ENCODE assay signal across 8 cellular contexts in the genomic region with DNA sequence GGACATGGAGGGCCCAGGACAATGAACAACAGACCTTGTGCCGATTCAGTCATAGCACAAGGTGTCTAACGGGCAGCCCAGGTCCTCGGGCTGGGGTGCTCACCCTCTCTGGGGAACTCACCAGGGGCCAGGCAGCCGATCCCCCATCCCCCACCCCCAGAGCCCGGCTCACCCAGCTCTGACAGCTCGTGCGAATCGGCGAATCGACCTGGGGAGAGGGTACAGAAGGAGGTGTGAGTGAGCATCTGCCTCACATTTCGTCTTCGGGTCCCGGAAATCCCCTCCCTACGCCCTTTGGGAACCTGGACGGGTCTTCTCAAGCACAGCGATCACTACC. TPM values are rescaled to one million over a fixed set of nuclear protein-coding genes. Genes with fewer than 3 reads are reported as not detected.
DNase-seq lines count a peak whose midpoint lies in the region; ATAC-seq, FAIRE-seq and TF ChIP-seq lines count a peak whose summit lies in the region.

No MANE protein-coding gene starts in this region.

- no peak overlapping the region for H4K5ac ChIP-seq in mesendoderm (ENCODE audit: low read length)

- peak overlapping the region; percentile 4 for H3K4ac ChIP-seq in mesendoderm (ENCODE audit: low read depth, low read length)

- H3K9me3 ChIP-seq in body of pancreas = no peaks in the 10 kb centered on the region

- H3K4me3 Mint-ChIP-seq in CD14-positive monocyte = peak overlapping the region; percentile 97 to 98

- H3K4me1 ChIP-seq in body of pancreas (peaks cover 47% of the 10 kb centered on the region), mesendoderm (ENCODE audit: control insufficient read depth, low read depth, low read length) (peaks cover 1% of the 10 kb centered on the region)

- H3K4me3 ChIP-seq in body of pancreas = peak overlapping the region; percentile 82 to 91
- H3K4me3 ChIP-seq in mesendoderm (ENCODE audit: low read length) = peak overlapping the region; percentile 60

- peak overlapping the region; percentile 96 to 99 (median 98) for H3K27ac Mint-ChIP-seq in CD14-positive monocyte

- H2BK5ac ChIP-seq in mesendoderm (ENCODE audit: low read length) = no peak overlapping the region

- 4 to 5% methylated on average over 7 to 15 of the region's 16 CpGs for WGBS in body of pancreas, 2 donors
- no CpG with 5 or more reads among the region's 16 CpGs for WGBS in mesendoderm (ENCODE audit: extremely low coverage, insufficient coverage, low lambda C conversion rate)

- H2BK120ac ChIP-seq in mesendoderm (ENCODE audit: low read depth, low read length) = no peak overlapping the region

- H3K4me1 Mint-ChIP-seq in CD14-positive monocyte = peaks cover 29% of the 10 kb centered on the region

- H3K27ac ChIP-seq in body of pancreas (peak overlapping the region; percentile 93 to 97 (median 96)), mesendoderm (ENCODE audit: low read depth, low read length) (peak overlapping the region; percentile 69)

- no peak for FAIRE-seq in frontal cortex (lab: Jason Lieb, UNC)

- H3K9ac ChIP-seq in mesendoderm (ENCODE audit: low read length) = peak overlapping the region; percentile 72

- no peak overlapping the region for H2AK5ac ChIP-seq in mesendoderm (ENCODE audit: low read length)

- H3K36me3 Mint-ChIP-seq in CD14-positive monocyte = peaks cover 36 to 40% of the 10 kb centered on the region in 2 donors

- TF ChIP-seq POLR2A in body of pancreas (IDR thresholded peaks at IDR 0.05) = no peak

- no peak overlapping the region for H4K8ac ChIP-seq in mesendoderm (ENCODE audit: low read depth, low read length)

- H3K36me3 ChIP-seq in body of pancreas (replicated peaks in 1 of 2; ENCODE audit: insufficient read depth in 1 of 2, low read depth in 2 of 2) (peaks cover 12 to 20% of the 10 kb centered on the region in 2 donors), mesendoderm (ENCODE audit: control insufficient read depth, insufficient read depth, low read length) (peaks cover 3% of the 10 kb centered on the region)

- H3K9me3 Mint-ChIP-seq in CD14-positive monocyte = peaks cover 0 to 6% (median 0%) of the 10 kb centered on the region in 7 donors

- DNase-seq in CD14-positive monocyte (ENCODE audit: low spot score) (no peak), body of pancreas (no peak), mesendoderm (no peak), frontal cortex (ENCODE audit: low spot score in 2 of 2) (no peak), globus pallidus (ENCODE audit: low spot score) (no peak), NCI-H2081 (lab: John Stamatoyannopoulos, UW) (no peak)

- no peak overlapping the region for H2BK15ac ChIP-seq in mesendoderm (replicated peaks; ENCODE audit: low read depth)

- peaks cover 7 to 16% (median 14%) of the 10 kb centered on the region in 3 donors for H3K27me3 Mint-ChIP-seq in CD14-positive monocyte (ENCODE audit: low read depth in 3 of 3)

- H3K27me3 ChIP-seq in body of pancreas (no peaks in the 10 kb centered on the region), mesendoderm (ENCODE audit: insufficient read depth, low read length, poor library complexity) (no peaks in the 10 kb centered on the region)

- H3K79me1 ChIP-seq in mesendoderm (ENCODE audit: low read length) = no peaks in the 10 kb centered on the region

- no peaks in the 10 kb centered on the region for H3K79me2 ChIP-seq in mesendoderm (ENCODE audit: control insufficient read depth, insufficient read depth, low read length)

- no peak for TF ChIP-seq CTCF in CD14-positive monocyte (IDR thresholded peaks at IDR 0.05)
- no peak for TF ChIP-seq CTCF in body of pancreas (IDR thresholded peaks at IDR 0.05)

- intact Hi-C loops in CD14-positive monocyte (cut with micrococcal nuclease) (loop anchor here (5.0 to 10.0 kb wide), 2 partner anchors 70 to 698 kb away; partner anchors contain the start of genes CRY2 (in 2 of the 2), ATG13 (in 1 of the 2) and HARBI1 (in 1 of the 2)), body of pancreas (cut with DNase I) (no loop called here)

- H3K56ac ChIP-seq in mesendoderm (ENCODE audit: low read length) = peak overlapping the region; percentile 81

- no peak overlapping the region for H3K18ac ChIP-seq in mesendoderm (ENCODE audit: low read length)

- ATAC-seq in HG02973 (IDR thresholded peaks at IDR 0.05; ENCODE audit: unreplicated experiment) = peak; percentile 4
- ATAC-seq in body of pancreas = no peak
- ATAC-seq in HG03442 (IDR thresholded peaks at IDR 0.05; ENCODE audit: unreplicated experiment) = no peak

- H3K4me2 ChIP-seq in mesendoderm (ENCODE audit: low read length) = peak overlapping the region; percentile 52

- no peak overlapping the region for H3K23ac ChIP-seq in mesendoderm (ENCODE audit: low read length)

RNA-seq across cellular contexts. Expression of gene PEX16, which starts 0.4 kb away (rescaled TPM):
- 10 to 100 TPM; 33.8 to 35.1 TPM for polyA plus RNA-seq in CD14-positive monocyte
- total RNA-seq in body of pancreas (10 to 100 TPM; 29.1 to 41.5 TPM), frontal cortex (25.3 TPM)
- polyA plus RNA-seq in mesendoderm (2013, experiment 1 of 2) = 13.3 TPM
- polyA plus RNA-seq in mesendoderm (2013, experiment 2 of 2) = 14.2 TPM

RNA-seq across cellular contexts. Expression of gene LARGE2, which starts 5.2 kb away (rescaled TPM):
- not detected for polyA plus RNA-seq in CD14-positive monocyte
- total RNA-seq in body of pancreas (10 to 100 TPM; 12.2 to 14.5 TPM), frontal cortex (0.41 TPM)
- polyA plus RNA-seq in mesendoderm (2013, experiment 1 of 2) = 56.4 TPM
- 57.6 TPM for polyA plus RNA-seq in mesendoderm (2013, experiment 2 of 2)

RNA-seq across cellular contexts. Expression of gene FREY1, which starts 10.2 kb away (rescaled TPM):
- polyA plus RNA-seq in CD14-positive monocyte = not detected
- total RNA-seq in body of pancreas (1 to 10 TPM; 2.3 to 8.2 TPM), frontal cortex (1.2 TPM)
- polyA plus RNA-seq in mesendoderm (2013, experiment 1 of 2) = 0.38 TPM
- 0.34 TPM for polyA plus RNA-seq in mesendoderm (2013, experiment 2 of 2)

RNA-seq across cellular contexts. Expression of gene MAPK8IP1, which starts 31.8 kb away (rescaled TPM):
- polyA plus RNA-seq in CD14-positive monocyte = not detected
- 10 to 100 TPM; 23.7 to 32.4 TPM for total RNA-seq in body of pancreas
- 14.5 TPM for polyA plus RNA-seq in mesendoderm (2013, experiment 1 of 2)
- 15.2 TPM for polyA plus RNA-seq in mesendoderm (2013, experiment 2 of 2)
- total RNA-seq in frontal cortex = 88.9 TPM
